ENCODE assay signal across 28 cellular contexts in the genomic region with DNA sequence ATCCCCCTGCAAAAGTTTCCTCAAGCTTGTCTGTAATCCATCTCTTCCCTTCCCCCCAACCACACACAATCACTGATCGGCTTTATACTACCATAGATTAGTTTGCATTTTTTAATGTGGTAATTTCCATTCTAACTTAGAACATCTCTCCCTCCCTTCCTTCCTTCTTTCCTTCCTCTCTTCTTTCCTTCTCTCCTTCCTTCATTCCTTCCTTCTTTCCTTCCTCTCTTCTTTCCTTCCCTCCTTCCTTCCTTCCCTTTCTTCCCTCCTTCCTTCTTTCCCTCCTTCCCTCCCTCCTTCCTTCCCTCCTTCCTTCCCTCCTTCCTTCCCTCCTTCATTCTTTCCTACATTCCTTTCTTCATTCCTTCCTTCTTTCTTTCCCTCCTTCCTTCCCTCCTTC.
"Had no signal": no experiment of that assay in that cellular context is flagged by ENCODE, and none has a peak within 500 bp of the region (broad histone marks: within the 10 kb centered on the region; RNA-seq: fewer than 3 reads in every experiment).

No MANE protein-coding gene starts in this region.

- H3K36me3 ChIP-seq: esophagus muscularis mucosa, esophagus squamous epithelium, gastrocnemius medialis, gastroesophageal sphincter, heart left ventricle, heart right ventricle had no signal

- H3K9me3 ChIP-seq: esophagus muscularis mucosa, esophagus squamous epithelium, gastrocnemius medialis, gastroesophageal sphincter, heart left ventricle, heart right ventricle had no signal

- H3K4me1 ChIP-seq: esophagus muscularis mucosa, esophagus squamous epithelium, gastrocnemius medialis, gastroesophageal sphincter, heart left ventricle, heart right ventricle had no signal

- H3K27me3 Mint-ChIP-seq: effector memory CD8-positive, alpha-beta T cell had no signal

- FAIRE-seq: endometrium, endothelial cell of umbilical vein, frontal cortex had no signal

- H3K79me2 ChIP-seq: hepatocyte had no signal

- H3K4me3 Mint-ChIP-seq: dendritic cell treated with granulocyte-macrophage colony-stimulating factor and Interleukin-4, amounts not matched to agents 40 ng/mL and 50 ng/mL, for 4 days; effector memory CD8-positive, alpha-beta T cell; endodermal cell had no signal

- H3K27ac ChIP-seq: coronary artery, dorsolateral prefrontal cortex, esophagus muscularis mucosa, esophagus squamous epithelium, foreskin keratinocyte, gastrocnemius medialis, gastroesophageal sphincter, heart left ventricle, heart right ventricle, hepatocyte had no signal

- H3K4me3 ChIP-seq: coronary artery, dorsolateral prefrontal cortex, esophagus muscularis mucosa, esophagus squamous epithelium, gastrocnemius medialis, gastroesophageal sphincter, heart left ventricle, heart right ventricle, hepatocyte had no signal

- H3K4me2 ChIP-seq: hepatocyte had no signal

- H2AFZ ChIP-seq: hepatocyte had no signal

- H3K9me3 Mint-ChIP-seq: dendritic cell treated with granulocyte-macrophage colony-stimulating factor and Interleukin-4, amounts not matched to agents 40 ng/mL and 50 ng/mL, for 4 days had no signal

- H3K27ac Mint-ChIP-seq: dendritic cell treated with granulocyte-macrophage colony-stimulating factor and Interleukin-4, amounts not matched to agents 40 ng/mL and 50 ng/mL, for 4 days; effector memory CD8-positive, alpha-beta T cell; endodermal cell had no signal

- DNase-seq: cortex of kidney; dermis blood vessel endothelial cell; dorsolateral prefrontal cortex; effector CD4-positive, alpha-beta T cell; effector CD8-positive, alpha-beta T cell; effector memory CD4-positive, alpha-beta T cell; effector memory CD8-positive, alpha-beta T cell; endodermal cell; erythroblast; esophagus squamous epithelium; foreskin fibroblast; foreskin keratinocyte; foreskin melanocyte; gastrocnemius medialis; glutamatergic neuron; head of caudate nucleus; heart left ventricle; heart right ventricle; hippocampal formation had no signal

- H3K27me3 ChIP-seq: foreskin keratinocyte, hepatocyte had no signal

- ATAC-seq: effector memory CD8-positive, alpha-beta T cell; esophagus mucosa; gastrocnemius medialis; gastroesophageal sphincter; heart left ventricle; heart right ventricle had no signal
